21 cellular contexts compared by ENCODE assay signal in genomic region chr1:223403184-223403815, GRCh38. TPM values are rescaled to one million over a fixed set of nuclear protein-coding genes. Genes with fewer than 3 reads are reported as not detected.
A peak's percentile ranks its signal among the peaks of the same experiment; 100 is the strongest.
DNase-seq lines count a peak whose midpoint lies in the region; ATAC-seq, FAIRE-seq and TF ChIP-seq lines count a peak whose summit lies in the region.
"Had no signal": no experiment of that assay in that cellular context is flagged by ENCODE, and none has a peak within 500 bp of the region (broad histone marks: within the 10 kb centered on the region; RNA-seq: fewer than 3 reads in every experiment).

No MANE protein-coding gene starts in this region.

- peak overlapping the region; percentile 67 for H3K4me2 ChIP-seq in smooth muscle cell

- peaks cover 3% of the 10 kb centered on the region for H3F3A ChIP-seq in smooth muscle cell (ENCODE audit: low read depth)

- no peak for FAIRE-seq in bronchial epithelial cell (lab: Jason Lieb, UNC)
- FAIRE-seq: H54 had no signal

- H3K27ac ChIP-seq in smooth muscle cell (ENCODE audit: low read depth), result peak overlapping the region; percentile 89
- H3K27ac ChIP-seq: esophagus squamous epithelium, SJSA1, vagina had no signal

- H2AFZ ChIP-seq in smooth muscle cell (ENCODE audit: low read depth), result no peak overlapping the region

- H3K4me1 ChIP-seq in smooth muscle cell (ENCODE audit: low read depth), result peaks cover 9% of the 10 kb centered on the region
- H3K4me1 ChIP-seq: BE2C, vagina had no signal

- intact Hi-C loops in Right ventricle myocardium superior (cut with DNase I), result no loop called here
- intact Hi-C loops in cardiac septum (cut with DNase I), result no loop called here

- ATAC-seq in Right ventricle myocardium superior (ENCODE audit: poor library complexity), result peak; percentile 29
- no peak for ATAC-seq in activated CD4-positive, CD25-positive, alpha-beta regulatory T cell treated with anti-CD3 and anti-CD28 coated beads, Interleukin-2, amount 50 U/mL, for 24 hours
- no peak for ATAC-seq in GM21390 (IDR thresholded peaks at IDR 0.05; ENCODE audit: unreplicated experiment)
- ATAC-seq: left lobe of liver had no signal

- H3K4me3 ChIP-seq in bronchial epithelial cell (ENCODE audit: low read depth, low read length) (no peak overlapping the region), smooth muscle cell (no peak overlapping the region)
- H3K4me3 ChIP-seq: esophagus squamous epithelium, SJSA1, vagina had no signal

- H3K27me3 ChIP-seq in bronchial epithelial cell (ENCODE audit: control insufficient read depth, insufficient read depth, low read length) (no peaks in the 10 kb centered on the region), smooth muscle cell (ENCODE audit: low read depth) (no peaks in the 10 kb centered on the region)
- H3K27me3 ChIP-seq: BE2C, esophagus squamous epithelium, SJSA1, vagina had no signal

- 66% methylated on average over 3 of the region's 3 CpGs for WGBS in smooth muscle cell (ENCODE audit: low lambda C conversion rate)

- no peaks in the 10 kb centered on the region for H3K36me3 ChIP-seq in bronchial epithelial cell (ENCODE audit: control insufficient read depth, insufficient read depth, low read length)
- H3K36me3 ChIP-seq in smooth muscle cell (ENCODE audit: low read depth), result no peaks in the 10 kb centered on the region
- H3K36me3 ChIP-seq: BE2C, esophagus squamous epithelium, SJSA1, vagina had no signal

- H3K79me2 ChIP-seq in smooth muscle cell (ENCODE audit: low read depth), result no peaks in the 10 kb centered on the region

- H3K9me3 ChIP-seq in smooth muscle cell (replicated peaks; ENCODE audit: low read depth), result no peaks in the 10 kb centered on the region
- H3K9me3 ChIP-seq: BE2C, esophagus squamous epithelium, SJSA1, vagina had no signal

- no peak for DNase-seq in Right ventricle myocardium superior
- DNase-seq in cardiac septum (ENCODE audit: low spot score), result no peak
- DNase-seq in NCI-H2227 (lab: John Stamatoyannopoulos, UW; ENCODE audit: unreplicated experiment), result peak; percentile 91
- DNase-seq in bronchial epithelial cell (ENCODE audit: low read depth), result peak; percentile 72
- DNase-seq in smooth muscle cell (lab: John Stamatoyannopoulos, UW; ENCODE audit: unreplicated experiment), result no peak
- no peak for DNase-seq in OCI-M2 (lab: John Stamatoyannopoulos, UW; ENCODE audit: unreplicated experiment)
- DNase-seq: activated CD4-positive, alpha-beta T cell treated with anti-CD3 and anti-CD28 coated beads for 48 hours; activated T-cell treated with anti-CD3 and anti-CD28 coated beads, Interleukin-2, amount 50 U/mL, for 4 hours; BE2C; cortex of kidney; esophagus squamous epithelium; NCI-H774; T-helper 9 cell had no signal

- no peak overlapping the region for H3K9ac ChIP-seq in smooth muscle cell (ENCODE audit: low read depth)

- H4K20me1 ChIP-seq in smooth muscle cell (ENCODE audit: low read depth), result no peaks in the 10 kb centered on the region

- TF ChIP-seq CTCF in bronchial epithelial cell (IDR thresholded peaks at IDR 0.05; ENCODE audit: insufficient read depth, low read length, severe bottlenecking) (no peak), smooth muscle cell (IDR thresholded peaks at IDR 0.05; ENCODE audit: borderline replicate concordance, insufficient read depth, poor library complexity, severe bottlenecking) (no peak)

RNA-seq across cellular contexts. Expression of gene CCDC185, which starts 10.1 kb away (rescaled TPM):
- total RNA-seq in Right ventricle myocardium superior, result not detected
- not detected for total RNA-seq in cardiac septum
- total RNA-seq in bronchial epithelial cell, result not detected in 2 replicates
- not detected in 2 replicates for total RNA-seq in smooth muscle cell
- polyA plus RNA-seq in smooth muscle cell, result not detected in 2 replicates
- total RNA-seq: activated T-cell treated with anti-CD3 and anti-CD28 coated beads, Interleukin-2, amount 50 U/mL, for 4 hours; left lobe of liver; myocyte; SJSA1; vagina had no signal
- polyA plus RNA-seq: IgD-negative memory B cell had no signal

RNA-seq across cellular contexts. Expression of gene SUSD4, which starts 39.3 kb away (rescaled TPM):
- total RNA-seq in Right ventricle myocardium superior (5.8 TPM), cardiac septum (6.4 TPM), bronchial epithelial cell (0.79 and 3.1 TPM in 2 replicates), smooth muscle cell (4.5 and 6.1 TPM in 2 replicates)
- polyA plus RNA-seq in smooth muscle cell, result 4.8 and 5.1 TPM in 2 replicates

Comparison
In these comparisons a context has a peak if more than half of its experiments do, and no peak if none do; other contexts are left out.
1. DNase-seq: peak in NCI-H2227 (single experiment) and bronchial epithelial cell (single experiment); none in Right ventricle myocardium superior (single experiment), cardiac septum (single experiment), smooth muscle cell (single experiment) and OCI-M2 (single experiment).